ENCODE assay signal across 9 cellular contexts in genomic region chr15:91572110-91572509, GRCh38.
DNase-seq lines count a peak whose midpoint lies in the region; ATAC-seq, FAIRE-seq and TF ChIP-seq lines count a peak whose summit lies in the region.
"Had no signal": no experiment of that assay in that cellular context is flagged by ENCODE, and none has a peak within 500 bp of the region (broad histone marks: within the 10 kb centered on the region; RNA-seq: fewer than 3 reads in every experiment).

No MANE protein-coding gene starts in this region.

- ATAC-seq in HG03457 (IDR thresholded peaks at IDR 0.05; ENCODE audit: unreplicated experiment), result no peak

- H3K4me3 ChIP-seq in effector memory CD4-positive, alpha-beta T cell (ENCODE audit: insufficient read depth, low read depth, low read length, poor library complexity, severe bottlenecking), result no peak overlapping the region
- no peak overlapping the region for H3K4me3 ChIP-seq in foreskin fibroblast (ENCODE audit: low read depth in 1 of 2, low read length in 2 of 2)

- peak; percentile 96 for DNase-seq in DMS53 (lab: John Stamatoyannopoulos, UW)
- peak; percentile 24 for DNase-seq in NCI-H1417 treated with DMSO at 0.1 percent for 48 hours (lab: John Stamatoyannopoulos, UW)
- DNase-seq in RCC 7860 (ENCODE audit: low spot score), result peak; percentile 73
- DNase-seq in fibroblast of the conjunctiva (ENCODE audit: low read depth), result peak; percentile 33
- DNase-seq in effector memory CD4-positive, alpha-beta T cell, result no peak
- DNase-seq in foreskin fibroblast, result no peak
- no peak for DNase-seq in stimulated activated CD4-positive, alpha-beta T cell treated with anti-CD3 and anti-CD28 coated beads, Interleukin-1b, Interleukin-23, amount 100 ng/mL, for 48 hours
- DNase-seq: activated CD4-positive, alpha-beta T cell treated with anti-CD3 and anti-CD28 coated beads for 1 hour had no signal

- no peak for TF ChIP-seq CTCF in foreskin fibroblast (IDR thresholded peaks at IDR 0.05; ENCODE audit: low read depth, low read length)

- H3K27me3 ChIP-seq in effector memory CD4-positive, alpha-beta T cell (replicated peaks; ENCODE audit: control insufficient read depth, insufficient read depth, low read length, poor library complexity, severe bottlenecking), result no peaks in the 10 kb centered on the region

- H3K4me1 ChIP-seq in effector memory CD4-positive, alpha-beta T cell (ENCODE audit: control insufficient read depth, insufficient read depth, low read length, poor library complexity, severe bottlenecking), result no peaks in the 10 kb centered on the region

- FAIRE-seq in RCC 7860 (lab: Jason Lieb, UNC), result peak; percentile 38

- H3K36me3 ChIP-seq in effector memory CD4-positive, alpha-beta T cell (ENCODE audit: control insufficient read depth, insufficient read depth, low read length), result no peaks in the 10 kb centered on the region

- H3K27ac ChIP-seq in effector memory CD4-positive, alpha-beta T cell (ENCODE audit: insufficient read depth, low read length, poor library complexity, severe bottlenecking), result no peak overlapping the region

- H3K9me3 ChIP-seq in effector memory CD4-positive, alpha-beta T cell (ENCODE audit: control insufficient read depth, low read length), result no peaks in the 10 kb centered on the region

Comparison
In these comparisons a context has a peak if more than half of its experiments do, and no peak if none do; other contexts are left out.
1. DNase-seq: peak in DMS53 (single experiment), NCI-H1417 treated with DMSO at 0.1 percent for 48 hours (single experiment), RCC 7860 (single experiment) and fibroblast of the conjunctiva (single experiment); none in effector memory CD4-positive, alpha-beta T cell (0 of 3), foreskin fibroblast (0 of 2) and stimulated activated CD4-positive, alpha-beta T cell treated with anti-CD3 and anti-CD28 coated beads, Interleukin-1b, Interleukin-23, amount 100 ng/mL, for 48 hours (single experiment).